8 cellular contexts compared by ENCODE assay signal in genomic region chr10:35822316-35822715, GRCh38.
DNase-seq lines count a peak whose midpoint lies in the region; ATAC-seq and TF ChIP-seq lines count a peak whose summit lies in the region.

No MANE protein-coding gene starts in this region.

- H3K36me3 ChIP-seq in A673 (ENCODE audit: insufficient read depth, low read length, poor library complexity, severe bottlenecking) (no peaks in the 10 kb centered on the region), lung (ENCODE audit: control insufficient read depth in 2 of 2, insufficient read depth in 2 of 2, low read length in 2 of 2) (no peaks in the 10 kb centered on the region), HAP-1 (replicated peaks) (no peaks in the 10 kb centered on the region)

- CTCF ChIA-PET in A673 (lab: Charles Lee): interaction anchor here (0.8 kb wide), 1 partner anchor 118 kb away, joined by 7 read pairs; no protein-coding TSS in a partner anchor

- in situ Hi-C loops in HAP-1 (cut with MboI; ENCODE audit: low sequenced_read_pairs): no loop called here

- intact Hi-C loops in A673 (cut with micrococcal nuclease; ENCODE audit: unreplicated experiment): no loop called here

- H3K4me3 ChIP-seq in A673 (ENCODE audit: low read depth, low read length, poor library complexity, severe bottlenecking): no peak overlapping the region
- H3K4me3 ChIP-seq in choroid plexus epithelial cell (ENCODE audit: low read depth, low read length): no peak overlapping the region
- no peak overlapping the region for H3K4me3 ChIP-seq in lung
- H3K4me3 ChIP-seq in HAP-1: no peak overlapping the region

- no peak overlapping the region for H3K27ac ChIP-seq in A673 (ENCODE audit: low read depth, low read length, poor library complexity, severe bottlenecking)
- no peak overlapping the region for H3K27ac ChIP-seq in lung (ENCODE audit: low read depth in 1 of 2, low read length in 1 of 2)

- ATAC-seq in lung (ENCODE audit: insufficient read depth, low FRiP score) (peak; percentile 34), GM18909 (IDR thresholded peaks at IDR 0.05; ENCODE audit: poor library complexity, unreplicated experiment) (no peak)
- ATAC-seq in activated CD4-positive, CD25-positive, alpha-beta regulatory T cell treated with anti-CD3 and anti-CD28 coated beads, Interleukin-2, amount 50 U/mL, for 24 hours: no peak

- no TSS peak for BruUV-seq in A673 (replicated peaks; lab: Mats Ljungman, UMichigan)

- TF ChIP-seq CTCF in A673 (conservative IDR thresholded peaks at IDR 0.05; ENCODE audit: low read depth, low read length) (peak; percentile 39), choroid plexus epithelial cell (conservative IDR thresholded peaks at IDR 0.05; ENCODE audit: low read depth, low read length) (peak; percentile 58), lung (IDR thresholded peaks at IDR 0.05; ENCODE audit: control extremely low read depth, extremely low read depth) (no peak)

- POLR2A ChIA-PET in A673 (lab: Charles Lee; ENCODE audit: low non-redundant PET): no interaction called here

- DNase-seq in A673 (ENCODE audit: low spot score) (peak; percentile 79), HuH-7 (ENCODE audit: low spot score) (peak; percentile 14), choroid plexus epithelial cell (ENCODE audit: low read depth) (peak; percentile 87), lung (ENCODE audit: low spot score) (peak; percentile 48), NK-92 (lab: John Stamatoyannopoulos, UW; ENCODE audit: unreplicated experiment) (no peak), HAP-1 (ENCODE audit: low spot score in 2 of 2) (no peak)

- 63 to 80% methylated on average over 9 of the region's 9 CpGs for WGBS in lung, 2 donors

- H3K9me3 ChIP-seq in A673 (ENCODE audit: low read depth, low read length, poor library complexity, severe bottlenecking): no peaks in the 10 kb centered on the region
- H3K9me3 ChIP-seq in lung (ENCODE audit: control insufficient read depth in 2 of 2, insufficient read depth in 1 of 2, low read length in 1 of 2): peaks cover 0 to 1% of the 10 kb centered on the region in 2 donors
- H3K9me3 ChIP-seq in HAP-1: no peaks in the 10 kb centered on the region

- peaks cover 22% of the 10 kb centered on the region for H3K4me1 ChIP-seq in A673 (ENCODE audit: insufficient read depth, low read length, poor library complexity, severe bottlenecking)
- peaks cover 0 to 5% of the 10 kb centered on the region in 2 donors for H3K4me1 ChIP-seq in lung (ENCODE audit: control insufficient read depth in 2 of 2, insufficient read depth in 2 of 2, low read length in 2 of 2)
- H3K4me1 ChIP-seq in HAP-1: no peaks in the 10 kb centered on the region

- no peaks in the 10 kb centered on the region for H3K27me3 ChIP-seq in A673 (replicated peaks; ENCODE audit: insufficient read depth, low read depth, low read length, poor library complexity)
- H3K27me3 ChIP-seq in lung (ENCODE audit: control insufficient read depth, insufficient read depth): no peaks in the 10 kb centered on the region
- H3K27me3 ChIP-seq in HAP-1 (ENCODE audit: low read depth): no peaks in the 10 kb centered on the region

Comparison
In these comparisons a context has a peak if more than half of its experiments do, and no peak if none do; other contexts are left out.
1. DNase-seq: peak in A673 (single experiment), HuH-7 (single experiment), choroid plexus epithelial cell (single experiment) and lung (single experiment); none in NK-92 (single experiment) and HAP-1 (0 of 2).